In genomic region chr9:115161431-115161830, GRCh38 we compare ENCODE assay signal across 29 cellular contexts. TPM values are rescaled to one million over a fixed set of nuclear protein-coding genes. Genes with fewer than 3 reads are reported as not detected.
"Had no signal": no experiment of that assay in that cellular context is flagged by ENCODE, and none has a peak within 500 bp of the region (broad histone marks: within the 10 kb centered on the region; RNA-seq: fewer than 3 reads in every experiment).

No MANE protein-coding gene starts in this region.

- H3K27me3 ChIP-seq: brain microvascular endothelial cell, esophagus squamous epithelium, gastroesophageal sphincter had no signal

- DNase-seq: activated B cell treated with CpG ODN at 0.5 μM for 24 hours; activated CD4-positive, alpha-beta T cell treated with anti-CD3 and anti-CD28 coated beads for 48 hours; activated CD4-positive, alpha-beta T cell treated with anti-CD3 and anti-CD28 coated beads, Interleukin-2, amount 50 U/mL, for 1 hour; activated CD4-positive, alpha-beta T cell treated with anti-CD3 and anti-CD28 coated beads, Interleukin-2, amount 50 U/mL, for 48 hours; activated CD8-positive, alpha-beta memory T cell treated with anti-CD3 and anti-CD28 coated beads for 24 hours; activated CD8-positive, alpha-beta T cell treated with anti-CD3 and anti-CD28 coated beads for 36 hours; activated effector memory CD4-positive, alpha-beta T cell treated with Interleukin-2 at 50 U/mL for 16 hours; activated gamma-delta T cell treated with Interleukin-2 at 50 U/mL for 16 hours; activated naive CD4-positive, alpha-beta T cell treated with anti-CD3 and anti-CD28 coated beads, Interleukin-2, amount 50 U/mL, for 16 hours; activated naive CD4-positive, alpha-beta T cell treated with Interleukin-2 at 50 U/mL for 16 hours; activated T-cell treated with anti-CD3 and anti-CD28 coated beads, Interleukin-2, amount 50 U/mL, for 4 hours; amniotic stem cell; anterior cingulate cortex; brain microvascular endothelial cell; cortex of kidney; dermis blood vessel endothelial cell; effector CD4-positive, alpha-beta T cell; effector memory CD8-positive, alpha-beta T cell; esophagus squamous epithelium; foreskin melanocyte; T-cell; T-helper 17 cell; T1000; WERI-Rb-1 had no signal

- H3K4me3 ChIP-seq: esophagus squamous epithelium, gastroesophageal sphincter had no signal

- H3K36me3 Mint-ChIP-seq: activated naive CD8-positive, alpha-beta T cell; T-cell had no signal

- H3K27ac Mint-ChIP-seq: activated B cell treated with CpG ODN at 0.5 μM for 24 hours; activated CD8-positive, alpha-beta T cell treated with anti-CD3 and anti-CD28 coated beads for 36 hours; activated naive CD8-positive, alpha-beta T cell; activated T-helper 17 cell treated with anti-CD3 and anti-CD28 coated beads, Interleukin-2, amount 50 U/mL, for 72 hours; effector memory CD8-positive, alpha-beta T cell; T-cell; T-helper 17 cell; T-helper 2 cell treated with Interferon-gamma antibody and Interleukin-4, amounts not matched to agents 5 μg/mL and 100 μg/mL, for 36 hours had no signal

- H3K27me3 Mint-ChIP-seq: activated B cell treated with CpG ODN at 0.5 μM for 24 hours had no signal

- H3K9me3 Mint-ChIP-seq: activated CD8-positive, alpha-beta T cell treated with anti-CD3 and anti-CD28 coated beads for 36 hours; activated T-cell treated with anti-CD3 and anti-CD28 coated beads, Interleukin-2, amount 50 U/mL, for 4 hours; activated T-helper 17 cell treated with anti-CD3 and anti-CD28 coated beads, Interleukin-2, amount 50 U/mL, for 72 hours; central memory CD8-positive, alpha-beta T cell; effector memory CD8-positive, alpha-beta T cell; T-cell had no signal

- H3K4me3 Mint-ChIP-seq: activated B cell treated with CpG ODN at 0.5 μM for 24 hours; activated CD8-positive, alpha-beta T cell treated with anti-CD3 and anti-CD28 coated beads for 36 hours; activated naive CD8-positive, alpha-beta T cell; activated T-cell treated with anti-CD3 and anti-CD28 coated beads, Interleukin-2, amount 50 U/mL, for 4 hours; activated T-helper 17 cell treated with anti-CD3 and anti-CD28 coated beads, Interleukin-2, amount 50 U/mL, for 72 hours; central memory CD8-positive, alpha-beta T cell; effector memory CD8-positive, alpha-beta T cell; T-cell; T-helper 17 cell; T-helper 2 cell treated with Interferon-gamma antibody and Interleukin-4, amounts not matched to agents 5 μg/mL and 100 μg/mL, for 36 hours had no signal

- H3K9me3 ChIP-seq: esophagus squamous epithelium, gastroesophageal sphincter had no signal

- H3K4me1 Mint-ChIP-seq: activated B cell treated with CpG ODN at 0.5 μM for 24 hours; activated T-helper 17 cell treated with anti-CD3 and anti-CD28 coated beads, Interleukin-2, amount 50 U/mL, for 72 hours; central memory CD8-positive, alpha-beta T cell; T-cell; T-helper 17 cell had no signal

- H3K36me3 ChIP-seq: brain microvascular endothelial cell, esophagus squamous epithelium, gastroesophageal sphincter, WERI-Rb-1 had no signal

- H3K27ac ChIP-seq: brain microvascular endothelial cell, esophagus squamous epithelium, gastroesophageal sphincter, WERI-Rb-1 had no signal

RNA-seq across cellular contexts. Expression of gene TNC, which starts 43.5 kb away (rescaled TPM):
- total RNA-seq: activated B cell treated with CpG ODN at 0.5 μM for 24 hours; activated T-helper 17 cell treated with anti-CD3 and anti-CD28 coated beads, Interleukin-2, amount 50 U/mL, for 72 hours; T-helper 17 cell had no signal
